In genomic region chr13:113901231-113901630, GRCh38 we compare ENCODE assay signal across 20 cellular contexts. TPM values are rescaled to one million over a fixed set of nuclear protein-coding genes. Genes with fewer than 3 reads are reported as not detected.
DNase-seq lines count a peak whose midpoint lies in the region; ATAC-seq and TF ChIP-seq lines count a peak whose summit lies in the region.
"Had no signal": no experiment of that assay in that cellular context is flagged by ENCODE, and none has a peak within 500 bp of the region (broad histone marks: within the 10 kb centered on the region; RNA-seq: fewer than 3 reads in every experiment).

No MANE protein-coding gene starts in this region.

- H3K4me1 ChIP-seq in right atrium auricular region (peaks cover 0 to 17% of the 10 kb centered on the region in 2 donors), left ventricle myocardium inferior (peaks cover 25% of the 10 kb centered on the region), esophagus (ENCODE audit: control insufficient read depth in 2 of 2, insufficient read depth in 2 of 2, low read length in 1 of 2) (no peaks in the 10 kb centered on the region)
- H3K4me1 ChIP-seq: neural progenitor cell had no signal

- H3K4me3 ChIP-seq in right atrium auricular region (no peak overlapping the region), left ventricle myocardium inferior (no peak overlapping the region), esophagus (ENCODE audit: low read depth in 1 of 2, low read length in 2 of 2) (no peak overlapping the region)
- H3K4me3 ChIP-seq: GM12878, neural progenitor cell had no signal

- ATAC-seq in omental fat pad (ENCODE audit: low FRiP score) (peak; percentile 48), GM18519 (IDR thresholded peaks at IDR 0.05; ENCODE audit: low FRiP score, unreplicated experiment) (no peak), esophagus mucosa (no peak)
- ATAC-seq: activated naive CD4-positive, alpha-beta T cell treated with anti-CD3 and anti-CD28 coated beads, Interleukin-2, amount 50 U/mL, for 72 hours; GM12878; left cardiac atrium; SK-N-SH treated with all-trans-retinoic acid at 6 μM for 48 hours had no signal

- TF ChIP-seq CTCF in right atrium auricular region (IDR thresholded peaks at IDR 0.05) (no peak), left ventricle myocardium inferior (IDR thresholded peaks at IDR 0.05; ENCODE audit: borderline replicate concordance) (no peak), omental fat pad (IDR thresholded peaks at IDR 0.05) (no peak)

- peak; percentile 30 for DNase-seq in right atrium auricular region (ENCODE audit: low spot score)
- DNase-seq in left ventricle myocardium inferior, result no peak
- peak; percentile 20 for DNase-seq in omental fat pad (ENCODE audit: low spot score)
- no peak for DNase-seq in COLO829 (ENCODE audit: low spot score)
- DNase-seq in stimulated activated naive CD4-positive, alpha-beta T cell (lab: John Stamatoyannopoulos, UW), result no peak
- DNase-seq: activated B cell treated with CpG ODN at 0.5 μM for 24 hours; activated CD4-positive, alpha-beta T cell treated with anti-CD3 and anti-CD28 coated beads, Interleukin-2, amount 50 U/mL, for 48 hours; dermis blood vessel endothelial cell; DMS53; left cardiac atrium; NCI-H1417; NCI-H524 had no signal

- H3K27ac ChIP-seq in right atrium auricular region (no peak overlapping the region), left ventricle myocardium inferior (replicated peaks) (no peak overlapping the region), esophagus (ENCODE audit: low read depth in 2 of 2, low read length in 1 of 2) (peak overlapping the region; percentile 40 to 70)
- H3K27ac ChIP-seq: HL-60, neural progenitor cell had no signal

- H3K27me3 ChIP-seq in right atrium auricular region, result no peaks in the 10 kb centered on the region
- H3K27me3 ChIP-seq in left ventricle myocardium inferior (ENCODE audit: low read depth), result no peaks in the 10 kb centered on the region
- H3K27me3 ChIP-seq in esophagus (ENCODE audit: control insufficient read depth in 1 of 2, insufficient read depth in 2 of 2, low read length in 2 of 2), result no peaks in the 10 kb centered on the region
- H3K27me3 ChIP-seq: neural progenitor cell had no signal

- H3K9me3 ChIP-seq in right atrium auricular region, result no peaks in the 10 kb centered on the region
- H3K9me3 ChIP-seq in left ventricle myocardium inferior (replicated peaks), result no peaks in the 10 kb centered on the region
- no peaks in the 10 kb centered on the region for H3K9me3 ChIP-seq in esophagus (ENCODE audit: control insufficient read depth in 2 of 2, insufficient read depth in 1 of 2, low read depth in 1 of 2, low read length in 1 of 2)

- no peaks in the 10 kb centered on the region for H3K36me3 ChIP-seq in right atrium auricular region
- H3K36me3 ChIP-seq in left ventricle myocardium inferior, result no peaks in the 10 kb centered on the region
- no peaks in the 10 kb centered on the region for H3K36me3 ChIP-seq in esophagus (ENCODE audit: control insufficient read depth in 2 of 2, insufficient read depth in 2 of 2, low read length in 1 of 2)
- H3K36me3 ChIP-seq: neural progenitor cell had no signal

- 74 to 80% methylated on average over 7 of the region's 7 CpGs for WGBS in esophagus, 2 donors

- intact Hi-C loops in left ventricle myocardium inferior (cut with micrococcal nuclease), result loop anchor here (5.0 kb wide), 1 partner anchor 84 kb away; no protein-coding TSS in a partner anchor

RNA-seq across cellular contexts. Expression of gene GAS6, which starts 37.4 kb away (rescaled TPM):
- 100 to 1,000 TPM; 206 to 254 TPM for total RNA-seq in right atrium auricular region
- total RNA-seq in left ventricle myocardium inferior, result 186 TPM
- polyA plus RNA-seq in esophagus, result 10 to 100 TPM; 47.3 to 56.5 TPM
- 100 to 1,000 TPM; 129 to 207 (median 164) TPM for total RNA-seq in omental fat pad
- total RNA-seq in esophagus mucosa, result 34.8 TPM

Comparison
In these comparisons a context has a peak if more than half of its experiments do, and no peak if none do; other contexts are left out.
1. DNase-seq: peak in right atrium auricular region (single experiment) and omental fat pad (single experiment); none in left ventricle myocardium inferior (single experiment), COLO829 (single experiment) and stimulated activated naive CD4-positive, alpha-beta T cell (0 of 6).
2. H3K27ac ChIP-seq: peak in esophagus (2 of 2); none in right atrium auricular region (0 of 2) and left ventricle myocardium inferior (single experiment).